10 cellular contexts compared by ENCODE assay signal in the genomic region with DNA sequence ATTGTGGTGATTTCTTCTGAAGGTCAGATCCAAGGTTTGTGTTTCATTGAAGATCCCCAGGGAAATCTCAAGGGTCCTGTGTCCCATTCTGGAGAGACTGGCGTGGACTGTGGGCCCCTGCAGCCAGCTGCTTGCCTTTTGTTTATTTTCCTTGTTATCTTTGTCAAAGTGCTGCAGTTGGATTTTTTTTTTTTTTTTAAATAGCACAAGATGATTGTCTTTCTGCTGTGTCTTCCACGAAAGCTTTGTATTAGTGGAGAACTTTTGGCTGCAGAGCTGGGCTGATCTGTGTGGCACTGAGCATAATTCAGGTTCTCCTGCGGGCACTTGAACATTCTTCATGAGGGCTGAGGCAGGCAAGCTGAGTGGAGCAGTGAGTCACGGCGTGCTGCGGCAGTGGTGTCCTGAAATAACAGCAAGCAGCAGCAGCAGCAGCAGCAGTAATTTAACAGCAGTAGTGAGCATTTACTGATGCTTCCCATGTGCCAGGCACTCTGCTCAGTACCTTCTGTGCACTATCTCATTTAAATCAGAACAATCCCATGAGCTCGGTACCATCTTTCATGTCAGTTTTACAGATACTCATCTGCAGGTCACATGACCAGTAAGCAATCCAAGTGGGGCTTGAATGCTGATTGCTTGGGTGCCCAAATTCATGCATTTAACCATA. TPM values are rescaled to one million over a fixed set of nuclear protein-coding genes. Genes with fewer than 3 reads are reported as not detected.
DNase-seq lines count a peak whose midpoint lies in the region; ATAC-seq and TF ChIP-seq lines count a peak whose summit lies in the region.
"Had no signal": no experiment of that assay in that cellular context is flagged by ENCODE, and none has a peak within 500 bp of the region (broad histone marks: within the 10 kb centered on the region; RNA-seq: fewer than 3 reads in every experiment).

No MANE protein-coding gene starts in this region.

- no peak overlapping the region for H3K4me3 ChIP-seq in CD8-positive, alpha-beta memory T cell (ENCODE audit: low read length)
- H3K4me3 ChIP-seq in fibroblast of lung (replicated peaks in 1 of 4; ENCODE audit: control extremely low read depth in 1 of 4, insufficient read depth in 1 of 4, low read depth in 3 of 4, low read length in 4 of 4): no peak overlapping the region
- no peak overlapping the region for H3K4me3 ChIP-seq in endodermal cell (ENCODE audit: low read length)

- peaks cover 0 to 10% (median 2%) of the 10 kb centered on the region in 5 donors for H3K9me3 Mint-ChIP-seq in CD8-positive, alpha-beta memory T cell
- H3K9me3 Mint-ChIP-seq in endodermal cell: peaks cover 4% of the 10 kb centered on the region

- H4K20me1 ChIP-seq in fibroblast of lung (ENCODE audit: control insufficient read depth, extremely low read depth, insufficient read depth, low read length): no peaks in the 10 kb centered on the region

- no peak overlapping the region for H3K27ac Mint-ChIP-seq in CD8-positive, alpha-beta memory T cell
- H3K27ac Mint-ChIP-seq in endodermal cell: no peak overlapping the region

- no peaks in the 10 kb centered on the region for H3K4me1 Mint-ChIP-seq in CD8-positive, alpha-beta memory T cell
- peaks cover 52% of the 10 kb centered on the region for H3K4me1 Mint-ChIP-seq in endodermal cell

- no peaks in the 10 kb centered on the region for H3K27me3 Mint-ChIP-seq in CD8-positive, alpha-beta memory T cell
- H3K27me3 Mint-ChIP-seq in endodermal cell (ENCODE audit: insufficient read depth): no peaks in the 10 kb centered on the region

- H3K27ac ChIP-seq in CD8-positive, alpha-beta memory T cell (ENCODE audit: low read depth, low read length): peak overlapping the region; percentile 9
- H3K27ac ChIP-seq in fibroblast of lung (ENCODE audit: insufficient read depth, low read length) (no peak overlapping the region), endodermal cell (ENCODE audit: low read depth, low read length) (no peak overlapping the region)

- H3K9me3 ChIP-seq in CD8-positive, alpha-beta memory T cell (ENCODE audit: low read length): no peaks in the 10 kb centered on the region
- no peaks in the 10 kb centered on the region for H3K9me3 ChIP-seq in fibroblast of lung (ENCODE audit: control insufficient read depth, insufficient read depth, low read depth, low read length)
- no peaks in the 10 kb centered on the region for H3K9me3 ChIP-seq in endodermal cell (ENCODE audit: control insufficient read depth, low read length)

- H3K79me2 ChIP-seq in fibroblast of lung (ENCODE audit: control insufficient read depth, insufficient read depth, low read length): no peaks in the 10 kb centered on the region

- CTCF ChIA-PET in CD8-positive, alpha-beta memory T cell (lab: Charles Lee): no interaction called here

- POLR2A ChIA-PET in CD8-positive, alpha-beta memory T cell (lab: Charles Lee): no interaction called here

- peak; percentile 70 for ATAC-seq in omental fat pad (ENCODE audit: low FRiP score)
- ATAC-seq in GM19395 (IDR thresholded peaks at IDR 0.05; ENCODE audit: unreplicated experiment): no peak
- ATAC-seq in HG03280 (IDR thresholded peaks at IDR 0.05; ENCODE audit: unreplicated experiment): no peak

- no peak for DNase-seq in CD8-positive, alpha-beta memory T cell
- DNase-seq in RKO (ENCODE audit: low spot score): peak; percentile 10
- DNase-seq in fibroblast of lung (ENCODE audit: low read depth in 2 of 2): peak; percentile 82 to 92
- DNase-seq in omental fat pad (ENCODE audit: low spot score): no peak
- DNase-seq in endodermal cell: no peak
- DNase-seq in NCI-H524 (lab: John Stamatoyannopoulos, UW): no peak
- DNase-seq: DND-41, NCI-H187 had no signal

- H3K9ac ChIP-seq in fibroblast of lung (ENCODE audit: insufficient read depth, low read length): no peak overlapping the region
- no peak overlapping the region for H3K9ac ChIP-seq in endodermal cell (ENCODE audit: extremely low read depth, low read length, poor library complexity, severe bottlenecking)

- H3K36me3 ChIP-seq in CD8-positive, alpha-beta memory T cell (ENCODE audit: insufficient read depth, low read length): no peaks in the 10 kb centered on the region
- no peaks in the 10 kb centered on the region for H3K36me3 ChIP-seq in fibroblast of lung (ENCODE audit: control insufficient read depth, insufficient read depth, low read length)
- H3K36me3 ChIP-seq in endodermal cell (ENCODE audit: control insufficient read depth, insufficient read depth, low read length): no peaks in the 10 kb centered on the region

- H3K4me1 ChIP-seq in CD8-positive, alpha-beta memory T cell (ENCODE audit: insufficient read depth, low read length): no peaks in the 10 kb centered on the region
- H3K4me1 ChIP-seq in fibroblast of lung (ENCODE audit: control insufficient read depth, extremely low read depth, insufficient read depth, low read length) (peaks cover 17% of the 10 kb centered on the region), endodermal cell (ENCODE audit: control insufficient read depth, insufficient read depth, low read length) (peaks cover 20% of the 10 kb centered on the region)

- no peaks in the 10 kb centered on the region for H3K36me3 Mint-ChIP-seq in CD8-positive, alpha-beta memory T cell
- H3K36me3 Mint-ChIP-seq in endodermal cell (ENCODE audit: low read depth): no peaks in the 10 kb centered on the region

- no peak overlapping the region for H2AFZ ChIP-seq in fibroblast of lung (ENCODE audit: low read length)

- no peaks in the 10 kb centered on the region for H3K27me3 ChIP-seq in CD8-positive, alpha-beta memory T cell (ENCODE audit: insufficient read depth, low read length, poor library complexity, severe bottlenecking)
- H3K27me3 ChIP-seq in fibroblast of lung (ENCODE audit: control insufficient read depth, insufficient read depth, low read length) (no peaks in the 10 kb centered on the region), endodermal cell (ENCODE audit: control insufficient read depth, insufficient read depth, low read length, poor library complexity, severe bottlenecking) (no peaks in the 10 kb centered on the region)

- no peak overlapping the region for H3K4me3 Mint-ChIP-seq in CD8-positive, alpha-beta memory T cell
- no peak overlapping the region for H3K4me3 Mint-ChIP-seq in endodermal cell

- WGBS in endodermal cell (ENCODE audit: insufficient coverage in 1 of 2, insufficient read length in 1 of 2), 2 experiments: 86 to 88% methylated on average over 5 to 7 of the region's 7 CpGs

- TF ChIP-seq CTCF in fibroblast of lung (conservative IDR thresholded peaks at IDR 0.05 in 1 of 2, IDR thresholded peaks at IDR 0.05 in 1 of 2; ENCODE audit: low read depth in 1 of 2, low read length in 2 of 2): no peak
- no peak for TF ChIP-seq CTCF in omental fat pad (IDR thresholded peaks at IDR 0.05)
- TF ChIP-seq CTCF in endodermal cell (conservative IDR thresholded peaks at IDR 0.05): no peak

- H3K4me2 ChIP-seq in fibroblast of lung (ENCODE audit: extremely low read depth, insufficient read depth, low read length): peak overlapping the region; percentile 69

RNA-seq across cellular contexts. Expression of a gene that starts 45.7 kb away (rescaled TPM):
- under 1 TPM; 0.38 to 0.81 TPM for total RNA-seq in CD8-positive, alpha-beta memory T cell
- polyA plus RNA-seq in CD8-positive, alpha-beta memory T cell: not detected
- total RNA-seq in fibroblast of lung: 22.3 and 34.3 TPM in 2 replicates
- 21.0 and 31.6 TPM in 2 replicates for polyA plus RNA-seq in fibroblast of lung
- polyA plus RNA-seq in fibroblast of lung (2012): 11.1 and 17.8 TPM in 2 replicates
- 38.9 and 47.8 TPM in 2 replicates for polyA minus RNA-seq in fibroblast of lung (ENCODE audit: low replicate concordance)
- 10 to 100 TPM; 13.7 to 39.0 (median 27.4) TPM for total RNA-seq in omental fat pad
- 1 to 10 TPM; 1.8 to 3.0 TPM for total RNA-seq in endodermal cell
- 2.9 TPM for polyA plus RNA-seq in endodermal cell (2013, experiment 1 of 2)
- 1.8 TPM for polyA plus RNA-seq in endodermal cell (2013, experiment 2 of 2)

Comparison
In these comparisons a context has a peak if more than half of its experiments do, and no peak if none do; other contexts are left out.
1. DNase-seq: peak in RKO (single experiment) and fibroblast of lung (2 of 2); none in CD8-positive, alpha-beta memory T cell (0 of 5), omental fat pad (single experiment), endodermal cell (single experiment) and NCI-H524 (0 of 2).